ENCODE assay signal across 9 cellular contexts in the genomic region with DNA sequence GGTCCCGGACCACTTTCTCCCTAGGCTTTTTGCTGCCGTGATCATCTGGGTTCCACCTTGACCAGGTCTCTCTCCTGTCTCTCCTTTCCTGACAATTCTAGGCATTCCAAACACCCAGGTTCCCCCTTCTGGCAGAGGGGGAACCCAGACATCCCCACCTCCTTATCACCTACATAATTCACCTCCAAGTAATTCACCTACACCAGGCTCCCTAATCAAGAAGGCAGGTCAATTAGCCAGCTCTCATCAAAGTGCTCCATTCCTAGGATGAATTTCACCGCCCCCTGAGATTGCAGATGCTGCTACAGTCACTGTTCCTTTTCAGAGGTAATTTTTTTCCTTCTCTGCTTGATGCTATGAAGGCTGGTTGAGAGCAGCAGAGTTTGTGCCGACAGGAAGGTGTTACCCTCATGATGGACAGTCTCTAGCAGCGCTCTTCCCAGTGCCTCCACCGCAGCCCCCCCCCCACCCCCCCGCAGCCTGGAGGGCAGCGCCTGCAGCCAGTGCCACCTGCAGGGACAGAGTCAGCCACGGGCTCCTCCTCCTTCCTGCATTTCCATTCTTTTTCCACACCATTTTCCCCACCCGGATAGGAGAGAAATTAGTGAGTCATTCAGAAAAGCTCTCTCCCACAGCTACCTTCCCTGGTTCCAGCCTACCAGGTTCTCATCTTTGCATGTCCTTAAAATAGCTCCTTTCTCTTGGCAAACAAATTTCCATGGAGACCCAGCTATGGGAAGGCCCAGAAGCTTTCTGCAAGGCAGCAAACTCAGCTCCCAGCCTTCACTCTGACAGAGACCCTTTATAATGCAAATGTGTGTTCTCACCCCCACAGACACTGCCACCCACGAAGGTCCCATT. TPM values are rescaled to one million over a fixed set of nuclear protein-coding genes. Genes with fewer than 3 reads are reported as not detected.
DNase-seq lines count a peak whose midpoint lies in the region; ATAC-seq and TF ChIP-seq lines count a peak whose summit lies in the region.
"Had no signal": no experiment of that assay in that cellular context is flagged by ENCODE, and none has a peak within 500 bp of the region (broad histone marks: within the 10 kb centered on the region; RNA-seq: fewer than 3 reads in every experiment).

No MANE protein-coding gene starts in this region.

- no peaks in the 10 kb centered on the region for H3K9me3 ChIP-seq in SK-N-SH

- H3K27ac Mint-ChIP-seq in T-helper 1 cell treated with Interleukin-12 subunit alpha and Interleukin-12 subunit beta and Interleukin-4 antibody, amounts not matched to agents 30 μg/mL and 1 μg/mL, for 36 hours, result peak overlapping the region; percentile 1

- CTCF ChIA-PET in SK-N-SH (lab: Yijun Ruan, JAX), result interaction anchor here (1.3 to 2.0 kb wide), 2 partner anchors 156 to 356 kb away, joined by 3 to 6 read pairs; no protein-coding TSS in a partner anchor

- H3K4me3 ChIP-seq in SK-N-SH (ENCODE audit: low read depth in 2 of 2, low read length in 1 of 2), result no peak overlapping the region

- ATAC-seq in foreskin keratinocyte, result peak; percentile 66
- ATAC-seq in HG03565 (IDR thresholded peaks at IDR 0.05; ENCODE audit: unreplicated experiment), result no peak

- H3K27me3 ChIP-seq in SK-N-SH (ENCODE audit: insufficient read depth), result no peaks in the 10 kb centered on the region; the same call in 1 of the 2 replicates
- H3K27me3 ChIP-seq in foreskin keratinocyte, result peaks cover 58% of the 10 kb centered on the region

- POLR2A ChIA-PET in SK-N-SH (lab: Yijun Ruan, JAX), result no interaction called here

- no peak for TF ChIP-seq RAD21 in SK-N-SH (IDR thresholded peaks at IDR 0.05; ENCODE audit: low read length)

- H3K9ac ChIP-seq in SK-N-SH, result no peak overlapping the region

- peak overlapping the region; percentile 68 for H3K4me2 ChIP-seq in SK-N-SH

- peaks cover 13% of the 10 kb centered on the region; the same call in 1 of the 2 replicates for H4K20me1 ChIP-seq in SK-N-SH (ENCODE audit: insufficient read depth)

- no peaks in the 10 kb centered on the region for H3K27me3 Mint-ChIP-seq in T-helper 1 cell treated with Interleukin-12 subunit alpha and Interleukin-12 subunit beta and Interleukin-4 antibody, amounts not matched to agents 30 μg/mL and 1 μg/mL, for 36 hours (ENCODE audit: low read depth)

- DNase-seq in T-helper 1 cell (no peak), SK-N-SH (peak; percentile 46), foreskin keratinocyte (peak; percentile 44 to 64), renal cortical epithelial cell (ENCODE audit: low read depth) (peak; percentile 92), GM13976 (ENCODE audit: low spot score) (no peak), RKO (ENCODE audit: low spot score) (no peak)
- DNase-seq: NCI-H146 had no signal

- H2AFZ ChIP-seq in SK-N-SH (ENCODE audit: low read depth), result no peak overlapping the region

- no peak overlapping the region for H3K4me3 Mint-ChIP-seq in T-helper 1 cell treated with Interleukin-12 subunit alpha and Interleukin-12 subunit beta and Interleukin-4 antibody, amounts not matched to agents 30 μg/mL and 1 μg/mL, for 36 hours

- TF ChIP-seq CTCF in SK-N-SH (IDR thresholded peaks at IDR 0.05), result no peak
- TF ChIP-seq CTCF in foreskin keratinocyte (conservative IDR thresholded peaks at IDR 0.05), result no peak
- TF ChIP-seq CTCF in GM13976 (IDR thresholded peaks at IDR 0.05; ENCODE audit: borderline replicate concordance, control extremely low read depth, extremely low read depth, insufficient read depth, missing control alignments), result no peak

- peaks cover 19% of the 10 kb centered on the region for H3K36me3 Mint-ChIP-seq in T-helper 1 cell treated with Interleukin-12 subunit alpha and Interleukin-12 subunit beta and Interleukin-4 antibody, amounts not matched to agents 30 μg/mL and 1 μg/mL, for 36 hours (ENCODE audit: low read depth)

- TF ChIP-seq EP300 in SK-N-SH (IDR thresholded peaks at IDR 0.05; ENCODE audit: borderline replicate concordance in 1 of 2, low read depth in 1 of 2, low read length in 1 of 2), result no peak

- no peaks in the 10 kb centered on the region for H3K4me1 Mint-ChIP-seq in T-helper 1 cell treated with Interleukin-12 subunit alpha and Interleukin-12 subunit beta and Interleukin-4 antibody, amounts not matched to agents 30 μg/mL and 1 μg/mL, for 36 hours (ENCODE audit: low read depth)

- no peak overlapping the region; a peak in 1 of 4 replicates for H3K27ac ChIP-seq in SK-N-SH (ENCODE audit: low read depth in 2 of 2, low read length in 1 of 2)
- H3K27ac ChIP-seq in foreskin keratinocyte, result no peak overlapping the region

- H3F3A ChIP-seq in SK-N-SH (replicated peaks; ENCODE audit: insufficient read depth), result peaks cover 13% of the 10 kb centered on the region

- no peaks in the 10 kb centered on the region for H3K36me3 ChIP-seq in SK-N-SH (replicated peaks in 1 of 2; ENCODE audit: control insufficient read depth in 1 of 2, insufficient read depth in 2 of 2, low read length in 1 of 2)

- H3K79me2 ChIP-seq in SK-N-SH (ENCODE audit: insufficient read depth), result no peaks in the 10 kb centered on the region

- H3K4me1 ChIP-seq in SK-N-SH (ENCODE audit: control insufficient read depth in 1 of 2, insufficient read depth in 2 of 2, low read depth in 1 of 2, low read length in 1 of 2) (peaks cover 4 to 30% of the 10 kb centered on the region in 2 experiments; a peak in 3 of 4 replicates), foreskin keratinocyte (no peaks in the 10 kb centered on the region)

- H3K9me3 Mint-ChIP-seq in T-helper 1 cell treated with Interleukin-12 subunit alpha and Interleukin-12 subunit beta and Interleukin-4 antibody, amounts not matched to agents 30 μg/mL and 1 μg/mL, for 36 hours, result no peaks in the 10 kb centered on the region

- 50% methylated on average over 11 of the region's 11 CpGs for WGBS in SK-N-SH (ENCODE audit: low lambda C conversion rate)

- in situ Hi-C loops in GM13976 (cut with MboI; ENCODE audit: low sequenced_read_pairs, unreplicated experiment), result no loop called here

- no peaks in the 10 kb centered on the region for H3K9me2 ChIP-seq in SK-N-SH

TF ChIP-seq in SK-N-SH, 30 proteins besides CTCF, POLR2A, EP300 and RAD21:
- peak; percentile 33; the same call in 1 of the 2 replicates for TF ChIP-seq FOSL2 (IDR thresholded peaks at IDR 0.05; ENCODE audit: borderline replicate concordance, low read depth)
- TF ChIP-seq MEF2A (IDR thresholded peaks at IDR 0.05; ENCODE audit: borderline replicate concordance, low read depth), result peak; percentile 55; the same call in 1 of the 2 replicates
- no peak for TF ChIP-seq FOXM1 (IDR thresholded peaks at IDR 0.05; ENCODE audit: low read depth)

RNA-seq across cellular contexts. Expression of a gene that starts 42.1 kb away (rescaled TPM):
- polyA plus RNA-seq in SK-N-SH (2012; rRNA removed) (22.2 and 32.2 TPM in 2 replicates), foreskin keratinocyte (12.6 and 13.3 TPM in 2 replicates)
- 22.0 and 24.7 TPM in 2 replicates for polyA plus RNA-seq in SK-N-SH (2012; cell fraction: cytosol; rRNA removed)
- polyA plus RNA-seq in SK-N-SH (2012; cell fraction: nucleus; rRNA removed), result 44.4 and 67.5 TPM in 2 replicates
- total RNA-seq in foreskin keratinocyte (25.8 and 29.3 TPM in 2 replicates), renal cortical epithelial cell (44.0 and 63.9 TPM in 2 replicates)

Comparison
In these comparisons a context has a peak if more than half of its experiments do, and no peak if none do; other contexts are left out.
1. DNase-seq: peak in SK-N-SH (single experiment), foreskin keratinocyte (2 of 2) and renal cortical epithelial cell (single experiment); none in T-helper 1 cell (0 of 5), GM13976 (single experiment) and RKO (single experiment).